26 cellular contexts compared by ENCODE assay signal in the genomic region with DNA sequence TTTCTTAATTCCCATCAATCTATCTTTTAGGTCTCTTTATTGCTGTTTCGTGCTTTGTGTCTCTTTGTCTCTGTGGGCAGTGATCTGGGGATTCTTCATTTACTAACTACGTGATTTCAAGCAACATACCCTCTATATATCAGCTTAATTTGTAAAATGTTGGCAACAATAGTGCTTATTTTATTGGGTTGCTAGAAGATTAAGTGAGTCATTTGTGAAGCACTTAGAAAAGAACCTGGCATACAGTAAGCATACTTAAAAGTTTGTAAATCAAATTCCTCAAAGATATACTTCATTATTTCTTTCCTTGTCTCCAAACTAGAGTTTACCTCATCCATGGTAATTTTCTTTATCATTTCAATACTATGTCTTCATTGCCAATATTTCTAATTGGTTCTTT.
DNase-seq lines count a peak whose midpoint lies in the region; ATAC-seq and TF ChIP-seq lines count a peak whose summit lies in the region.
"Had no signal": no experiment of that assay in that cellular context is flagged by ENCODE, and none has a peak within 500 bp of the region (broad histone marks: within the 10 kb centered on the region; RNA-seq: fewer than 3 reads in every experiment).

No MANE protein-coding gene starts in this region.

- DNase-seq in HCEC 1CT (peak; percentile 67), epithelial cell of esophagus (ENCODE audit: low read depth) (peak; percentile 6), retinal pigment epithelial cell (ENCODE audit: low read depth) (peak; percentile 73)
- DNase-seq: activated CD4-positive, CD25-positive, alpha-beta regulatory T cell treated with anti-CD3 and anti-CD28 coated beads, Interleukin-2, amount 50 U/mL, for 72 hours; activated CD8-positive, alpha-beta T cell treated with anti-CD3 and anti-CD28 coated beads, Interleukin-2, amount 10 ng/mL, durations not matched to agents 7 days and 5 days; activated effector memory CD4-positive, alpha-beta T cell treated with Interleukin-2 at 50 U/mL for 16 hours; activated naive CD8-positive, alpha-beta T cell treated with anti-CD3 and anti-CD28 coated beads for 36 hours; activated T-cell treated with anti-CD3 and anti-CD28 coated beads for 4 hours; CD4-positive, CD25-positive, alpha-beta regulatory T cell; KBM-7; left ventricle myocardium inferior; naive B cell; NCI-H146; NCI-H510A; NK-92 treated with Interleukin-12 subunit alpha and Interleukin-12 subunit beta, amount 100 ng/mL, for 24 hours; stimulated activated CD4-positive, alpha-beta T cell treated with anti-CD3 and anti-CD28 coated beads, Interleukin-4, amount 100 ng/mL, for 1 hour; T-cell had no signal

- ATAC-seq in SK-N-SH treated with all-trans-retinoic acid at 6 μM for 48 hours (peak; percentile 87), HG03378 (IDR thresholded peaks at IDR 0.05; ENCODE audit: unreplicated experiment) (no peak), HG02938 (IDR thresholded peaks at IDR 0.05; ENCODE audit: unreplicated experiment) (no peak), HG02981 (IDR thresholded peaks at IDR 0.05; ENCODE audit: unreplicated experiment) (no peak)
- ATAC-seq: activated CD8-positive, alpha-beta T cell treated with anti-CD3 and anti-CD28 coated beads, Interleukin-2, amount 10 ng/mL, durations not matched to agents 7 days and 5 days; HCT116; stimulated activated memory B cell treated with anti-CD40 and anti-IgM and Interleukin-4, amounts not matched to agents 10 μg/mL and 1 μg/mL and 100 μg/mL, for 72 hours; T-cell had no signal

- TF ChIP-seq CTCF in epithelial cell of esophagus (IDR thresholded peaks at IDR 0.05; ENCODE audit: insufficient read depth, low read depth, low read length, missing control alignments) = no peak
- no peak for TF ChIP-seq CTCF in retinal pigment epithelial cell (conservative IDR thresholded peaks at IDR 0.05; ENCODE audit: low read depth, low read length)

- H3K4me3 ChIP-seq in epithelial cell of esophagus (ENCODE audit: low read length) (no peak overlapping the region), retinal pigment epithelial cell (ENCODE audit: low read length) (no peak overlapping the region)
- H3K4me3 ChIP-seq: cardiac muscle cell, left ventricle myocardium inferior, right atrium auricular region, suprapubic skin had no signal

TF ChIP-seq in SK-N-SH treated with all-trans-retinoic acid at 6 μM for 48 hours, 23 proteins besides CTCF, POLR2A, EP300 and RAD21:
- TF ChIP-seq ARNTL (CRISPR knock-in tag; IDR thresholded peaks at IDR 0.05; ENCODE audit: borderline replicate concordance, low read depth) = no peak
- 0 out of 2 replicates have a peak, but pooled peaks have one; percentile 12 for TF ChIP-seq ESRRG (CRISPR knock-in tag; IDR thresholded peaks at IDR 0.05)
- TF ChIP-seq, protein P1, sequence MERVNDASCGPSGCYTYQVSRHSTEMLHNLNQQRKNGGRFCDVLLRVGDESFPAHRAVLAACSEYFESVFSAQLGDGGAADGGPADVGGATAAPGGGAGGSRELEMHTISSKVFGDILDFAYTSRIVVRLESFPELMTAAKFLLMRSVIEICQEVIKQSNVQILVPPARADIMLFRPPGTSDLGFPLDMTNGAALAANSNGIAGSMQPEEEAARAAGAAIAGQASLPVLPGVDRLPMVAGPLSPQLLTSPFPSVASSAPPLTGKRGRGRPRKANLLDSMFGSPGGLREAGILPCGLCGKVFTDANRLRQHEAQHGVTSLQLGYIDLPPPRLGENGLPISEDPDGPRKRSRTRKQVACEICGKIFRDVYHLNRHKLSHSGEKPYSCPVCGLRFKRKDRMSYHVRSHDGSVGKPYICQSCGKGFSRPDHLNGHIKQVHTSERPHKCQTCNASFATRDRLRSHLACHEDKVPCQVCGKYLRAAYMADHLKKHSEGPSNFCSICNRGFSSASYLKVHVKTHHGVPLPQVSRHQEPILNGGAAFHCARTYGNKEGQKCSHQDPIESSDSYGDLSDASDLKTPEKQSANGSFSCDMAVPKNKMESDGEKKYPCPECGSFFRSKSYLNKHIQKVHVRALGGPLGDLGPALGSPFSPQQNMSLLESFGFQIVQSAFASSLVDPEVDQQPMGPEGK (CRISPR knock-in tag; IDR thresholded peaks at IDR 0.05; ENCODE audit: borderline replicate concordance) = peak; percentile 66; the same call in 1 of the 2 replicates
- 0 out of 2 replicates have a peak, but pooled peaks have one; percentile 26 for TF ChIP-seq TOX (CRISPR knock-in tag; IDR thresholded peaks at IDR 0.05; ENCODE audit: borderline replicate concordance)
- no peak for TF ChIP-seq RARB (CRISPR knock-in tag; IDR thresholded peaks at IDR 0.05)
- TF ChIP-seq, protein P2, sequence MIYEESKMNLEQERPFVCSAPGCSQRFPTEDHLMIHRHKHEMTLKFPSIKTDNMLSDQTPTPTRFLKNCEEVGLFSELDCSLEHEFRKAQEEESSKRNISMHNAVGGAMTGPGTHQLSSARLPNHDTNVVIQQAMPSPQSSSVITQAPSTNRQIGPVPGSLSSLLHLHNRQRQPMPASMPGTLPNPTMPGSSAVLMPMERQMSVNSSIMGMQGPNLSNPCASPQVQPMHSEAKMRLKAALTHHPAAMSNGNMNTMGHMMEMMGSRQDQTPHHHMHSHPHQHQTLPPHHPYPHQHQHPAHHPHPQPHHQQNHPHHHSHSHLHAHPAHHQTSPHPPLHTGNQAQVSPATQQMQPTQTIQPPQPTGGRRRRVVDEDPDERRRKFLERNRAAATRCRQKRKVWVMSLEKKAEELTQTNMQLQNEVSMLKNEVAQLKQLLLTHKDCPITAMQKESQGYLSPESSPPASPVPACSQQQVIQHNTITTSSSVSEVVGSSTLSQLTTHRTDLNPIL (CRISPR knock-in tag; IDR thresholded peaks at IDR 0.05; ENCODE audit: low read depth) = peak; percentile 51; the same call in 1 of the 2 replicates
- TF ChIP-seq ISL1 (CRISPR knock-in tag; IDR thresholded peaks at IDR 0.05) = peak; percentile 99

Comparison
In these comparisons a context has a peak if more than half of its experiments do, and no peak if none do; other contexts are left out.
1. DNase-seq: peak in every context shown above with its lines; median percentile 73 in retinal pigment epithelial cell; 67 in HCEC 1CT; 6 in epithelial cell of esophagus.